In the genomic region with DNA sequence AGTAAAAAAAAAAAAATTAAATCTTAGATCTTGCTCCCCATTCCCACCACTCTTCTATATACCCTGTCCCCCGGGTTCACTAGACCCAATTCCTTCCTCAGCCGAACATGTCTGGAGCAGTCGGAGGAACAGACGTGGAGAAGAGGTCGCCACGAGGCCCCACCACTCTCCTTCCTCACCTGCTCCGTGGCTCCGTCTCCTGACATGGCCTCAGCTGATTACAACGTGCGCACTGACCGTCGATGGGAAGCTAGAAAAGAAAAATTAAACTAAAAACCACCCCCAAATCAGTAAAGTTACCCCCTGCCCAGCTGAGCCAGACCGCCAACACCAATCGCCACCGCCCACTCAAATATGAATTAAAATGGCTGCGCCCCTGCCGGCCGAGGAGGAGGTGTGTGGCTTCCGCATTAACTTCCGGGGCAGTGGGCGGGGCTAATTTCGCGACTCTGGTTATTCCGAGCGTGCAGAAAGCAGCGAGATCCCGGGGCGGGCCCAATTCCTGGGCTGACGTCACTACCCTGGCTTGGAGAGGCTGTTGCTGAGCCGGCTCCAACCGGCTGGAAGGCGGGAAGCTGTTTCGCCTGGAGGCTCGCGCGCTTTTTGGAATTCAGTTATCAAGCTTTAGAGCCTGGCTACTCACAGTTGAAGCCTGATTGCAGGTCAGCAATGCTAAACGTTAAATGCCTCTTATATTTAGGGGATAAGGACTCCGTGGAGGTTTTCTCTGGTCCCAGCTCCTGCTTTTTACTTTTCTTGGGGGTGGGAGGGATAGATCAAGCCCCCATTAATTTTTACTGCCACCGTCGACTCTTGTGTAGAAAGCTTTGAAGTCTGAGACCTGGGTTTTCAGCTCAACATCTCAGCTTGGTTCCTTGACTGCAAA, we compare ENCODE assay signal across 1 cellular context.
TF ChIP-seq lines count a peak whose summit lies in the region.

A gene (minus strand): TSS at position 361 of the 886 bp plus-strand sequence. CDS start 155 bp downstream, at position 206.

TF ChIP-seq in HepG2, 621 proteins besides CTCF, POLR2A, EP300 and RAD21 (continued from another document and continues in another):
- TF ChIP-seq, protein P1, sequence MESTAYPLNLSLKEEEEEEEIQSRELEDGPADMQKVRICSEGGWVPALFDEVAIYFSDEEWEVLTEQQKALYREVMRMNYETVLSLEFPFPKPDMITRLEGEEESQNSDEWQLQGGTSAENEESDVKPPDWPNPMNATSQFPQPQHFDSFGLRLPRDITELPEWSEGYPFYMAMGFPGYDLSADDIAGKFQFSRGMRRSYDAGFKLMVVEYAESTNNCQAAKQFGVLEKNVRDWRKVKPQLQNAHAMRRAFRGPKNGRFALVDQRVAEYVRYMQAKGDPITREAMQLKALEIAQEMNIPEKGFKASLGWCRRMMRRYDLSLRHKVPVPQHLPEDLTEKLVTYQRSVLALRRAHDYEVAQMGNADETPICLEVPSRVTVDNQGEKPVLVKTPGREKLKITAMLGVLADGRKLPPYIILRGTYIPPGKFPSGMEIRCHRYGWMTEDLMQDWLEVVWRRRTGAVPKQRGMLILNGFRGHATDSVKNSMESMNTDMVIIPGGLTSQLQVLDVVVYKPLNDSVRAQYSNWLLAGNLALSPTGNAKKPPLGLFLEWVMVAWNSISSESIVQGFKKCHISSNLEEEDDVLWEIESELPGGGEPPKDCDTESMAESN (CRISPR knock-in tag; conservative IDR thresholded peaks at IDR 0.05): peak; percentile 53
- no peak for TF ChIP-seq GLI4 (CRISPR knock-in tag; IDR thresholded peaks at IDR 0.05; ENCODE audit: borderline replicate concordance)
- no peak for TF ChIP-seq POLR2AphosphoS2 (IDR thresholded peaks at IDR 0.05; ENCODE audit: low read depth, low read length)
- TF ChIP-seq, protein P2, sequence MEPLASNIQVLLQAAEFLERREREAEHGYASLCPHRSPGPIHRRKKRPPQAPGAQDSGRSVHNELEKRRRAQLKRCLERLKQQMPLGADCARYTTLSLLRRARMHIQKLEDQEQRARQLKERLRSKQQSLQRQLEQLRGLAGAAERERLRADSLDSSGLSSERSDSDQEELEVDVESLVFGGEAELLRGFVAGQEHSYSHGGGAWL (CRISPR knock-in tag; IDR thresholded peaks at IDR 0.05): peak; percentile 84
- TF ChIP-seq POLR2G (IDR thresholded peaks at IDR 0.05; ENCODE audit: low read depth, low read length): peak; percentile 91
- TF ChIP-seq, protein P3, sequence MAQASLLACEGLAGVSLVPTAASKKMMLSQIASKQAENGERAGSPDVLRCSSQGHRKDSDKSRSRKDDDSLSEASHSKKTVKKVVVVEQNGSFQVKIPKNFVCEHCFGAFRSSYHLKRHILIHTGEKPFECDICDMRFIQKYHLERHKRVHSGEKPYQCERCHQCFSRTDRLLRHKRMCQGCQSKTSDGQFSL (CRISPR knock-in tag; IDR thresholded peaks at IDR 0.05): no peak
- TF ChIP-seq ZNF451 (CRISPR knock-in tag; IDR thresholded peaks at IDR 0.05): no peak
- TF ChIP-seq SALL2 (CRISPR knock-in tag; IDR thresholded peaks at IDR 0.05): 0 out of 2 replicates have a peak, but pooled peaks have one; percentile 61
- TF ChIP-seq CREM (IDR thresholded peaks at IDR 0.05): peak; percentile 92
- no peak for TF ChIP-seq CREM (CRISPR knock-in tag; IDR thresholded peaks at IDR 0.05)
- TF ChIP-seq, protein P4, sequence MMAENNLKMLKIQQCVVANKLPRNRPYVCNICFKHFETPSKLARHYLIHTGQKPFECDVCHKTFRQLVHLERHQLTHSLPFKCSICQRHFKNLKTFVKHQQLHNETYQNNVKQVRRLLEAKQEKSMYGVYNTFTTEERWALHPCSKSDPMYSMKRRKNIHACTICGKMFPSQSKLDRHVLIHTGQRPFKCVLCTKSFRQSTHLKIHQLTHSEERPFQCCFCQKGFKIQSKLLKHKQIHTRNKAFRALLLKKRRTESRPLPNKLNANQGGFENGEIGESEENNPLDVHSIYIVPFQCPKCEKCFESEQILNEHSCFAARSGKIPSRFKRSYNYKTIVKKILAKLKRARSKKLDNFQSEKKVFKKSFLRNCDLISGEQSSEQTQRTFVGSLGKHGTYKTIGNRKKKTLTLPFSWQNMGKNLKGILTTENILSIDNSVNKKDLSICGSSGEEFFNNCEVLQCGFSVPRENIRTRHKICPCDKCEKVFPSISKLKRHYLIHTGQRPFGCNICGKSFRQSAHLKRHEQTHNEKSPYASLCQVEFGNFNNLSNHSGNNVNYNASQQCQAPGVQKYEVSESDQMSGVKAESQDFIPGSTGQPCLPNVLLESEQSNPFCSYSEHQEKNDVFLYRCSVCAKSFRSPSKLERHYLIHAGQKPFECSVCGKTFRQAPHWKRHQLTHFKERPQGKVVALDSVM (CRISPR knock-in tag; IDR thresholded peaks at IDR 0.05): no peak; the same call in 1 of the 2 replicates
- TF ChIP-seq SMYD3 (CRISPR knock-in tag; IDR thresholded peaks at IDR 0.05): 0 out of 2 replicates have a peak, but pooled peaks have one; percentile 14
- TF ChIP-seq SSRP1 (CRISPR knock-in tag; IDR thresholded peaks at IDR 0.05): no peak
- TF ChIP-seq TCF7 (IDR thresholded peaks at IDR 0.05; ENCODE audit: low read depth): no peak
- TF ChIP-seq NAIF1 (CRISPR knock-in tag; IDR thresholded peaks at IDR 0.05; ENCODE audit: borderline replicate concordance): no peak; the same call in 1 of the 2 replicates
- TF ChIP-seq KDM5A (IDR thresholded peaks at IDR 0.05; ENCODE audit: borderline replicate concordance, low read length): peak; percentile 79
- no peak for TF ChIP-seq ZSCAN20 (CRISPR knock-in tag; IDR thresholded peaks at IDR 0.05; ENCODE audit: borderline replicate concordance)
- TF ChIP-seq MAFG (CRISPR knock-in tag; IDR thresholded peaks at IDR 0.05): no peak
- no peak for TF ChIP-seq HDAC6 (IDR thresholded peaks at IDR 0.05; ENCODE audit: low read depth, low read length)
- TF ChIP-seq MIXL1 (CRISPR knock-in tag; IDR thresholded peaks at IDR 0.05): peak; percentile 89
- TF ChIP-seq, protein P5, sequence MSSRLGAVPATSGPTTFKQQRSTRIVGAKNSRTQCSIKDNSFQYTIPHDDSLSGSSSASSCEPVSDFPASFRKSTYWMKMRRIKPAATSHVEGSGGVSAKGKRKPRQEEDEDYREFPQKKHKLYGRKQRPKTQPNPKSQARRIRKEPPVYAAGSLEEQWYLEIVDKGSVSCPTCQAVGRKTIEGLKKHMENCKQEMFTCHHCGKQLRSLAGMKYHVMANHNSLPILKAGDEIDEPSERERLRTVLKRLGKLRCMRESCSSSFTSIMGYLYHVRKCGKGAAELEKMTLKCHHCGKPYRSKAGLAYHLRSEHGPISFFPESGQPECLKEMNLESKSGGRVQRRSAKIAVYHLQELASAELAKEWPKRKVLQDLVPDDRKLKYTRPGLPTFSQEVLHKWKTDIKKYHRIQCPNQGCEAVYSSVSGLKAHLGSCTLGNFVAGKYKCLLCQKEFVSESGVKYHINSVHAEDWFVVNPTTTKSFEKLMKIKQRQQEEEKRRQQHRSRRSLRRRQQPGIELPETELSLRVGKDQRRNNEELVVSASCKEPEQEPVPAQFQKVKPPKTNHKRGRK (CRISPR knock-in tag; IDR thresholded peaks at IDR 0.05): no peak
- TF ChIP-seq ATRX (CRISPR knock-in tag; IDR thresholded peaks at IDR 0.05; ENCODE audit: borderline replicate concordance): no peak
- TF ChIP-seq, protein P6, sequence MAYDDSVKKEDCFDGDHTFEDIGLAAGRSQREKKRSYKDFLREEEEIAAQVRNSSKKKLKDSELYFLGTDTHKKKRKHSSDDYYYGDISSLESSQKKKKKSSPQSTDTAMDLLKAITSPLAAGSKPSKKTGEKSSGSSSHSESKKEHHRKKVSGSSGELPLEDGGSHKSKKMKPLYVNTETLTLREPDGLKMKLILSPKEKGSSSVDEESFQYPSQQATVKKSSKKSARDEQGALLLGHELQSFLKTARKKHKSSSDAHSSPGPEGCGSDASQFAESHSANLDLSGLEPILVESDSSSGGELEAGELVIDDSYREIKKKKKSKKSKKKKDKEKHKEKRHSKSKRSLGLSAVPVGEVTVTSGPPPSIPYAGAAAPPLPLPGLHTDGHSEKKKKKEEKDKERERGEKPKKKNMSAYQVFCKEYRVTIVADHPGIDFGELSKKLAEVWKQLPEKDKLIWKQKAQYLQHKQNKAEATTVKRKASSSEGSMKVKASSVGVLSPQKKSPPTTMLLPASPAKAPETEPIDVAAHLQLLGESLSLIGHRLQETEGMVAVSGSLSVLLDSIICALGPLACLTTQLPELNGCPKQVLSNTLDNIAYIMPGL (CRISPR knock-in tag; IDR thresholded peaks at IDR 0.05; ENCODE audit: borderline replicate concordance in 1 of 2, low read depth in 1 of 2): peak; percentile 60 to 66; a peak in 2 of 4 replicates
- TF ChIP-seq, protein P7, sequence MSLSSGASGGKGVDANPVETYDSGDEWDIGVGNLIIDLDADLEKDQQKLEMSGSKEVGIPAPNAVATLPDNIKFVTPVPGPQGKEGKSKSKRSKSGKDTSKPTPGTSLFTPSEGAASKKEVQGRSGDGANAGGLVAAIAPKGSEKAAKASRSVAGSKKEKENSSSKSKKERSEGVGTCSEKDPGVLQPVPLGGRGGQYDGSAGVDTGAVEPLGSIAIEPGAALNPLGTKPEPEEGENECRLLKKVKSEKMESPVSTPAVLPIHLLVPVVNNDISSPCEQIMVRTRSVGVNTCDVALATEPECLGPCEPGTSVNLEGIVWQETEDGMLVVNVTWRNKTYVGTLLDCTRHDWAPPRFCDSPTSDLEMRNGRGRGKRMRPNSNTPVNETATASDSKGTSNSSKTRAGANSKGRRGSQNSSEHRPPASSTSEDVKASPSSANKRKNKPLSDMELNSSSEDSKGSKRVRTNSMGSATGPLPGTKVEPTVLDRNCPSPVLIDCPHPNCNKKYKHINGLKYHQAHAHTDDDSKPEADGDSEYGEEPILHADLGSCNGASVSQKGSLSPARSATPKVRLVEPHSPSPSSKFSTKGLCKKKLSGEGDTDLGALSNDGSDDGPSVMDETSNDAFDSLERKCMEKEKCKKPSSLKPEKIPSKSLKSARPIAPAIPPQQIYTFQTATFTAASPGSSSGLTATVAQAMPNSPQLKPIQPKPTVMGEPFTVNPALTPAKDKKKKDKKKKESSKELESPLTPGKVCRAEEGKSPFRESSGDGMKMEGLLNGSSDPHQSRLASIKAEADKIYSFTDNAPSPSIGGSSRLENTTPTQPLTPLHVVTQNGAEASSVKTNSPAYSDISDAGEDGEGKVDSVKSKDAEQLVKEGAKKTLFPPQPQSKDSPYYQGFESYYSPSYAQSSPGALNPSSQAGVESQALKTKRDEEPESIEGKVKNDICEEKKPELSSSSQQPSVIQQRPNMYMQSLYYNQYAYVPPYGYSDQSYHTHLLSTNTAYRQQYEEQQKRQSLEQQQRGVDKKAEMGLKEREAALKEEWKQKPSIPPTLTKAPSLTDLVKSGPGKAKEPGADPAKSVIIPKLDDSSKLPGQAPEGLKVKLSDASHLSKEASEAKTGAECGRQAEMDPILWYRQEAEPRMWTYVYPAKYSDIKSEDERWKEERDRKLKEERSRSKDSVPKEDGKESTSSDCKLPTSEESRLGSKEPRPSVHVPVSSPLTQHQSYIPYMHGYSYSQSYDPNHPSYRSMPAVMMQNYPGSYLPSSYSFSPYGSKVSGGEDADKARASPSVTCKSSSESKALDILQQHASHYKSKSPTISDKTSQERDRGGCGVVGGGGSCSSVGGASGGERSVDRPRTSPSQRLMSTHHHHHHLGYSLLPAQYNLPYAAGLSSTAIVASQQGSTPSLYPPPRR (CRISPR knock-in tag; IDR thresholded peaks at IDR 0.05; ENCODE audit: borderline replicate concordance): no peak
- no peak for TF ChIP-seq NFIB (CRISPR knock-in tag; IDR thresholded peaks at IDR 0.05; ENCODE audit: borderline replicate concordance)
- no peak for TF ChIP-seq TCF7L2 (IDR thresholded peaks at IDR 0.05; ENCODE audit: low read depth, low read length)
- TF ChIP-seq, protein P8, sequence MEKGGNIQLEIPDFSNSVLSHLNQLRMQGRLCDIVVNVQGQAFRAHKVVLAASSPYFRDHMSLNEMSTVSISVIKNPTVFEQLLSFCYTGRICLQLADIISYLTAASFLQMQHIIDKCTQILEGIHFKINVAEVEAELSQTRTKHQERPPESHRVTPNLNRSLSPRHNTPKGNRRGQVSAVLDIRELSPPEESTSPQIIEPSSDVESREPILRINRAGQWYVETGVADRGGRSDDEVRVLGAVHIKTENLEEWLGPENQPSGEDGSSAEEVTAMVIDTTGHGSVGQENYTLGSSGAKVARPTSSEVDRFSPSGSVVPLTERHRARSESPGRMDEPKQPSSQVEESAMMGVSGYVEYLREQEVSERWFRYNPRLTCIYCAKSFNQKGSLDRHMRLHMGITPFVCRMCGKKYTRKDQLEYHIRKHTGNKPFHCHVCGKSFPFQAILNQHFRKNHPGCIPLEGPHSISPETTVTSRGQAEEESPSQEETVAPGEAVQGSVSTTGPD (CRISPR knock-in tag; IDR thresholded peaks at IDR 0.05): no peak
- TF ChIP-seq, protein P9, sequence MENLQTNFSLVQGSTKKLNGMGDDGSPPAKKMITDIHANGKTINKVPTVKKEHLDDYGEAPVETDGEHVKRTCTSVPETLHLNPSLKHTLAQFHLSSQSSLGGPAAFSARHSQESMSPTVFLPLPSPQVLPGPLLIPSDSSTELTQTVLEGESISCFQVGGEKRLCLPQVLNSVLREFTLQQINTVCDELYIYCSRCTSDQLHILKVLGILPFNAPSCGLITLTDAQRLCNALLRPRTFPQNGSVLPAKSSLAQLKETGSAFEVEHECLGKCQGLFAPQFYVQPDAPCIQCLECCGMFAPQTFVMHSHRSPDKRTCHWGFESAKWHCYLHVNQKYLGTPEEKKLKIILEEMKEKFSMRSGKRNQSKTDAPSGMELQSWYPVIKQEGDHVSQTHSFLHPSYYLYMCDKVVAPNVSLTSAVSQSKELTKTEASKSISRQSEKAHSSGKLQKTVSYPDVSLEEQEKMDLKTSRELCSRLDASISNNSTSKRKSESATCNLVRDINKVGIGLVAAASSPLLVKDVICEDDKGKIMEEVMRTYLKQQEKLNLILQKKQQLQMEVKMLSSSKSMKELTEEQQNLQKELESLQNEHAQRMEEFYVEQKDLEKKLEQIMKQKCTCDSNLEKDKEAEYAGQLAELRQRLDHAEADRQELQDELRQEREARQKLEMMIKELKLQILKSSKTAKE (CRISPR knock-in tag; IDR thresholded peaks at IDR 0.05; ENCODE audit: borderline replicate concordance): no peak
- no peak for TF ChIP-seq KDM1A (CRISPR knock-in tag; IDR thresholded peaks at IDR 0.05)
- TF ChIP-seq, protein P10, sequence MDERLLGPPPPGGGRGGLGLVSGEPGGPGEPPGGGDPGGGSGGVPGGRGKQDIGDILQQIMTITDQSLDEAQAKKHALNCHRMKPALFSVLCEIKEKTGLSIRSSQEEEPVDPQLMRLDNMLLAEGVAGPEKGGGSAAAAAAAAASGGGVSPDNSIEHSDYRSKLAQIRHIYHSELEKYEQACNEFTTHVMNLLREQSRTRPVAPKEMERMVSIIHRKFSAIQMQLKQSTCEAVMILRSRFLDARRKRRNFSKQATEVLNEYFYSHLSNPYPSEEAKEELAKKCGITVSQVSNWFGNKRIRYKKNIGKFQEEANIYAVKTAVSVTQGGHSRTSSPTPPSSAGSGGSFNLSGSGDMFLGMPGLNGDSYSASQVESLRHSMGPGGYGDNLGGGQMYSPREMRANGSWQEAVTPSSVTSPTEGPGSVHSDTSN (CRISPR knock-in tag; IDR thresholded peaks at IDR 0.05): no peak
- TF ChIP-seq, protein P11, sequence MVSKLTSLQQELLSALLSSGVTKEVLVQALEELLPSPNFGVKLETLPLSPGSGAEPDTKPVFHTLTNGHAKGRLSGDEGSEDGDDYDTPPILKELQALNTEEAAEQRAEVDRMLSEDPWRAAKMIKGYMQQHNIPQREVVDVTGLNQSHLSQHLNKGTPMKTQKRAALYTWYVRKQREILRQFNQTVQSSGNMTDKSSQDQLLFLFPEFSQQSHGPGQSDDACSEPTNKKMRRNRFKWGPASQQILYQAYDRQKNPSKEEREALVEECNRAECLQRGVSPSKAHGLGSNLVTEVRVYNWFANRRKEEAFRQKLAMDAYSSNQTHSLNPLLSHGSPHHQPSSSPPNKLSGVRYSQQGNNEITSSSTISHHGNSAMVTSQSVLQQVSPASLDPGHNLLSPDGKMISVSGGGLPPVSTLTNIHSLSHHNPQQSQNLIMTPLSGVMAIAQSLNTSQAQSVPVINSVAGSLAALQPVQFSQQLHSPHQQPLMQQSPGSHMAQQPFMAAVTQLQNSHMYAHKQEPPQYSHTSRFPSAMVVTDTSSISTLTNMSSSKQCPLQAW (CRISPR knock-in tag; IDR thresholded peaks at IDR 0.05): peak; percentile 94
- TF ChIP-seq ZNF10 (CRISPR knock-in tag; IDR thresholded peaks at IDR 0.05; ENCODE audit: borderline replicate concordance, low read depth): no peak
- TF ChIP-seq ZBTB3 (CRISPR knock-in tag; IDR thresholded peaks at IDR 0.05; ENCODE audit: borderline replicate concordance, low read depth): no peak
- no peak for TF ChIP-seq ZNF790 (CRISPR knock-in tag; IDR thresholded peaks at IDR 0.05; ENCODE audit: borderline replicate concordance)
